ENCODE assay signal across 11 cellular contexts in genomic region chr3:65729553-65729952, GRCh38.
A peak's percentile ranks its signal among the peaks of the same experiment; 100 is the strongest.
DNase-seq lines count a peak whose midpoint lies in the region; ATAC-seq and TF ChIP-seq lines count a peak whose summit lies in the region.
"Had no signal": no experiment of that assay in that cellular context is flagged by ENCODE, and none has a peak within 500 bp of the region (broad histone marks: within the 10 kb centered on the region; RNA-seq: fewer than 3 reads in every experiment).

No MANE protein-coding gene starts in this region.

- intact Hi-C loops in upper lobe of right lung (cut with DNase I): no loop called here

- TF ChIP-seq CTCF in choroid plexus epithelial cell (conservative IDR thresholded peaks at IDR 0.05; ENCODE audit: low read depth, low read length): no peak
- TF ChIP-seq CTCF in upper lobe of right lung (IDR thresholded peaks at IDR 0.05): no peak

- peak; percentile 30 for DNase-seq in NCI-H2196 (lab: John Stamatoyannopoulos, UW; ENCODE audit: unreplicated experiment)
- no peak for DNase-seq in NCI-H2196 treated with DMSO at 0.1 percent for 48 hours (lab: John Stamatoyannopoulos, UW; ENCODE audit: unreplicated experiment)
- peak; percentile 96 for DNase-seq in choroid plexus epithelial cell (ENCODE audit: low read depth)
- DNase-seq in medulla oblongata (ENCODE audit: extremely low spot score): peak; percentile 63
- DNase-seq in upper lobe of right lung: no peak
- DNase-seq in stimulated activated CD4-positive, alpha-beta T cell treated with anti-CD3 and anti-CD28 coated beads, Interleukin-1b, Interleukin-23, amount 100 ng/mL, for 48 hours: no peak
- no peak for DNase-seq in stimulated activated CD4-positive, alpha-beta T cell treated with anti-CD3 and anti-CD28 coated beads, Interleukin-4, amount 100 ng/mL, for 4 hours
- DNase-seq: activated CD8-positive, alpha-beta memory T cell treated with anti-CD3 and anti-CD28 coated beads, Interleukin-2, amount 50 U/mL, for 4 hours; SW 1271 had no signal

- ATAC-seq in upper lobe of right lung: peak; percentile 23
- no peak for ATAC-seq in GM21423 (IDR thresholded peaks at IDR 0.05; ENCODE audit: unreplicated experiment)

- H3K4me3 ChIP-seq in choroid plexus epithelial cell (ENCODE audit: low read depth, low read length) (no peak overlapping the region), upper lobe of right lung (no peak overlapping the region)
- H3K4me3 ChIP-seq: tibial nerve had no signal

- no peaks in the 10 kb centered on the region for H3K36me3 ChIP-seq in upper lobe of right lung
- H3K36me3 ChIP-seq: tibial nerve had no signal

- H3K9me3 ChIP-seq in upper lobe of right lung: no peaks in the 10 kb centered on the region
- H3K9me3 ChIP-seq: tibial nerve had no signal

- peaks cover 10% of the 10 kb centered on the region for H3K4me1 ChIP-seq in upper lobe of right lung

- no peak overlapping the region for H3K27ac ChIP-seq in upper lobe of right lung

- H3K27me3 ChIP-seq in upper lobe of right lung: no peaks in the 10 kb centered on the region
- H3K27me3 ChIP-seq: tibial nerve had no signal

Comparison
In these comparisons a context has a peak if more than half of its experiments do, and no peak if none do; other contexts are left out.
1. DNase-seq: peak in NCI-H2196 (single experiment), choroid plexus epithelial cell (single experiment) and medulla oblongata (single experiment); none in NCI-H2196 treated with DMSO at 0.1 percent for 48 hours (single experiment), upper lobe of right lung (single experiment), stimulated activated CD4-positive, alpha-beta T cell treated with anti-CD3 and anti-CD28 coated beads, Interleukin-1b, Interleukin-23, amount 100 ng/mL, for 48 hours (single experiment) and stimulated activated CD4-positive, alpha-beta T cell treated with anti-CD3 and anti-CD28 coated beads, Interleukin-4, amount 100 ng/mL, for 4 hours (0 of 2).